34 cellular contexts compared by ENCODE assay signal in genomic region chr11:113864410-113864809, GRCh38. TPM values are rescaled to one million over a fixed set of nuclear protein-coding genes. Genes with fewer than 3 reads are reported as not detected.
"Had no signal": no experiment of that assay in that cellular context is flagged by ENCODE, and none has a peak within 500 bp of the region (broad histone marks: within the 10 kb centered on the region; RNA-seq: fewer than 3 reads in every experiment).

No MANE protein-coding gene starts in this region.

- FAIRE-seq: astrocyte, TTC549, urothelium cell line had no signal

- DNase-seq: activated CD4-positive, alpha-beta T cell treated with anti-CD3 and anti-CD28 coated beads for 48 hours; activated CD4-positive, alpha-beta T cell treated with anti-CD3 and anti-CD28 coated beads, Interleukin-2, amount 50 U/mL, for 48 hours; activated CD8-positive, alpha-beta memory T cell treated with anti-CD3 and anti-CD28 coated beads for 24 hours; activated effector memory CD4-positive, alpha-beta T cell treated with anti-CD3 and anti-CD28 coated beads, Interleukin-2, amount 50 U/mL, for 16 hours; activated naive CD4-positive, alpha-beta T cell treated with anti-CD3 and anti-CD28 coated beads, Interleukin-2, amount 10 ng/mL, durations not matched to agents 7 days and 5 days; activated naive CD8-positive, alpha-beta T cell treated with anti-CD3 and anti-CD28 coated beads, Interleukin-2, amount 10 ng/mL, durations not matched to agents 7 days and 5 days; brain microvascular endothelial cell; caudate nucleus; endodermal cell; foreskin fibroblast; head of caudate nucleus; hypothalamus; kidney glomerular epithelial cell; left ventricle myocardium superior; ovary; right lobe of liver; stimulated activated CD4-positive, alpha-beta T cell treated with anti-CD3 and anti-CD28 coated beads, Interleukin-2, amount 100 ng/mL, for 48 hours; stimulated activated naive CD8-positive, alpha-beta T cell treated with anti-CD3 and anti-CD28 coated beads, Interleukin-15, Interleukin-2, amounts not matched to agents 100 U/mL and 50 U/mL, for 24 hours; T-helper 1 cell; testis; trophoblast cell had no signal

- H3K36me3 ChIP-seq: brain microvascular endothelial cell, ovary, right lobe of liver had no signal

- H3K4me3 ChIP-seq: ovary, right lobe of liver, testis had no signal

- H3K4me1 ChIP-seq: testis had no signal

- H3K27me3 Mint-ChIP-seq: activated naive CD4-positive, alpha-beta T cell treated with anti-CD3 and anti-CD28 coated beads, Interleukin-2, amount 10 ng/mL, durations not matched to agents 7 days and 5 days; activated naive CD8-positive, alpha-beta T cell treated with anti-CD3 and anti-CD28 coated beads, Interleukin-2, amount 10 ng/mL, durations not matched to agents 7 days and 5 days; progenitor cell of endocrine pancreas had no signal

- H3K27me3 ChIP-seq: brain microvascular endothelial cell, ovary, right lobe of liver, testis had no signal

- ATAC-seq: activated CD4-positive, CD25-positive, alpha-beta regulatory T cell treated with anti-CD3 and anti-CD28 coated beads, Interleukin-2, amount 50 U/mL, for 24 hours; esophagus mucosa; left ventricle myocardium superior; stimulated activated naive CD8-positive, alpha-beta T cell treated with anti-CD3 and anti-CD28 coated beads, Interleukin-15, Interleukin-2, amounts not matched to agents 100 U/mL and 50 U/mL, for 24 hours had no signal

- H3K27ac ChIP-seq: brain microvascular endothelial cell, ovary, right lobe of liver, testis, VCaP had no signal

- H3K9me3 Mint-ChIP-seq: activated naive CD4-positive, alpha-beta T cell treated with anti-CD3 and anti-CD28 coated beads, Interleukin-2, amount 10 ng/mL, durations not matched to agents 7 days and 5 days; activated naive CD8-positive, alpha-beta T cell treated with anti-CD3 and anti-CD28 coated beads, Interleukin-2, amount 10 ng/mL, durations not matched to agents 7 days and 5 days; T-helper 2 cell treated with Interferon-gamma antibody and Interleukin-4, amounts not matched to agents 5 μg/mL and 100 μg/mL, for 36 hours had no signal

- H3K9me3 ChIP-seq: ovary, right lobe of liver, testis had no signal

- H3K4me3 Mint-ChIP-seq: activated naive CD4-positive, alpha-beta T cell treated with anti-CD3 and anti-CD28 coated beads, Interleukin-2, amount 10 ng/mL, durations not matched to agents 7 days and 5 days; activated naive CD8-positive, alpha-beta T cell treated with anti-CD3 and anti-CD28 coated beads, Interleukin-2, amount 10 ng/mL, durations not matched to agents 7 days and 5 days; endodermal cell; T-helper 2 cell treated with Interferon-gamma antibody and Interleukin-4, amounts not matched to agents 5 μg/mL and 100 μg/mL, for 36 hours had no signal

- H3K27ac Mint-ChIP-seq: activated naive CD4-positive, alpha-beta T cell treated with anti-CD3 and anti-CD28 coated beads, Interleukin-2, amount 10 ng/mL, durations not matched to agents 7 days and 5 days; activated naive CD8-positive, alpha-beta T cell treated with anti-CD3 and anti-CD28 coated beads, Interleukin-2, amount 10 ng/mL, durations not matched to agents 7 days and 5 days; progenitor cell of endocrine pancreas; T-helper 2 cell treated with Interferon-gamma antibody and Interleukin-4, amounts not matched to agents 5 μg/mL and 100 μg/mL, for 36 hours had no signal

RNA-seq across cellular contexts. Expression of gene HTR3B, which starts 40.2 kb away (rescaled TPM):
- total RNA-seq: activated naive CD8-positive, alpha-beta T cell treated with anti-CD3 and anti-CD28 coated beads, Interleukin-2, amount 10 ng/mL, durations not matched to agents 7 days and 5 days; astrocyte; endodermal cell; left ventricle myocardium superior; lung microvascular endothelial cell; mucosa of gallbladder; ovary; progenitor cell of endocrine pancreas; renal cortical epithelial cell; right lobe of liver; skeletal muscle tissue had no signal
- polyA plus RNA-seq: neural cell, ovary had no signal
